Comparison of ENCODE assay signal across 38 cellular contexts in genomic region chr10:99312501-99312900, GRCh38. TPM values are rescaled to one million over a fixed set of nuclear protein-coding genes. Genes with fewer than 3 reads are reported as not detected.
"Had no signal": no experiment of that assay in that cellular context is flagged by ENCODE, and none has a peak within 500 bp of the region (broad histone marks: within the 10 kb centered on the region; RNA-seq: fewer than 3 reads in every experiment).

No MANE protein-coding gene starts in this region.

- H3K36me3 ChIP-seq: MG63 had no signal

- H3K27ac ChIP-seq: KMS-11 had no signal

- H3K27me3 ChIP-seq: MG63 had no signal

- DNase-seq: Karpas-422, Kasumi-1, KG1, MG63, MM.1S, MV-4-11, NCI-H1048, NCI-H1092, NCI-H1092 treated with DMSO at 0.1 percent for 48 hours, NCI-H1105, NCI-H1105 treated with DMSO at 0.1 percent for 48 hours, NCI-H1417, NCI-H1417 treated with DMSO at 0.1 percent for 48 hours, NCI-H1436, NCI-H1436 treated with DMSO at 0.1 percent for 48 hours, NCI-H146, NCI-H1694, NCI-H1694 treated with DMSO at 0.1 percent for 48 hours, NCI-H187, NCI-H187 treated with DMSO at 0.1 percent for 48 hours, NCI-H1930, NCI-H2029, NCI-H2029 treated with DMSO at 0.1 percent for 48 hours, NCI-H2081, NCI-H2081 treated with DMSO at 0.1 percent for 48 hours, NCI-H2107, NCI-H2171, NCI-H2171 treated with DMSO at 0.1 percent for 48 hours, NCI-H2227 treated with DMSO at 0.1 percent for 48 hours, NCI-H226, NCI-H345, NCI-H446, NCI-H446 treated with DMSO at 0.1 percent for 48 hours, NCI-H510A, NCI-H510A treated with DMSO at 0.1 percent for 48 hours, NCI-H524 had no signal

- H3K4me3 ChIP-seq: MG63 had no signal

RNA-seq across cellular contexts. Expression of gene CNNM1, which starts 16.7 kb away (rescaled TPM):
- total RNA-seq: MCF 10A had no signal
